15 cellular contexts compared by ENCODE assay signal in the genomic region with DNA sequence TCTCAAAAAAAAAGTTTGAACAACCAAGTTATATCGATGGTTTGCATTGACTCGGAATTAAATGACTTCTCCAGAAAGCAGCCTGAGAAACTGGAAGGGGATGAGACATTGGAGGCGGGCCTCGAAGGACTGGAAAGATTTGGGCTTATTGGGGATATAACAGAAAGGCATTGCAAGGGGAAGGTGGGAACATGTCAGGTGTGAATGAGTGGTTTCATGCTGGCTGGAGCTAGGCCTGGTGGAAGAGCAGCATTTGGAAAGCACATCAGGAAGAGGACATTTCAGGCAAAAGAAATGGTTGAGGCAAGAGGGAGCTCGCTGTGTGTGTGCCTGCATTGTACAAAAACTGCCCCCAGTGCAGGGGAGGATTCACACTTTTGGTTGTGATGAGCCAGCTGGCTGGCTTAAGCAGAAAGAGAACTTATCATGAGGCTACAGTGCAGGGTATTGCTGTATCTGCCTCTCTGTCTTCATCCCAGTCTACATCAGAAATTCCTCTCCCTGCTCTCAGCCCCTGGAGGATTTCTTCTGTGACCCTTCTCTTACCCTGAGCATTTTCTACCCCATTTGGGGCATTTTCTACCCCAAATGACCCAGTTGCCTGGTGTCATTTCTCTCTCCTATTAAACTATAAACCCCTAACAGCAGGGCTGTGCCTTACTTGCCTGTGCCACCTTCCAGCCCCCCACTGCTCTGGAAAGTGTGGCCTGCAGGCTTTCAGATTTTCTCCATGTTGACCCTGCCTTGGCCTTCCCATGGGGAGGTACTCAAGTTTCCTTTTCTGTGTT.
DNase-seq lines count a peak whose midpoint lies in the region; ATAC-seq, FAIRE-seq and TF ChIP-seq lines count a peak whose summit lies in the region.
"Had no signal": no experiment of that assay in that cellular context is flagged by ENCODE, and none has a peak within 500 bp of the region (broad histone marks: within the 10 kb centered on the region; RNA-seq: fewer than 3 reads in every experiment).

No MANE protein-coding gene starts in this region.

- H3K4me3 ChIP-seq in H1 (ENCODE audit: extremely low read depth in 1 of 4, insufficient read depth in 2 of 4, low read depth in 3 of 4, low read length in 4 of 4): no peak overlapping the region
- no peak overlapping the region for H3K4me3 ChIP-seq in mesodermal cell (ENCODE audit: extremely low read depth, insufficient read depth, low read length, poor library complexity, severe bottlenecking)
- H3K4me3 ChIP-seq in smooth muscle cell: no peak overlapping the region

- DNase-seq in HTR-8/SVneo (ENCODE audit: insufficient read length, low spot score) (no peak), H1 (ENCODE audit: low read depth in 1 of 2, low spot score in 2 of 2) (no peak), smooth muscle cell (lab: John Stamatoyannopoulos, UW; ENCODE audit: unreplicated experiment) (no peak), C1 segment of cervical spinal cord (lab: John Stamatoyannopoulos, UW) (no peak)
- no peak for DNase-seq in activated T-cell treated with anti-CD3 and anti-CD28 coated beads, Interleukin-2, amount 50 U/mL, for 4 hours
- DNase-seq: activated CD4-positive, alpha-beta T cell treated with anti-CD3 and anti-CD28 coated beads, Interleukin-2, amount 10 ng/mL, durations not matched to agents 24 days and 14 days; NCI-H526 had no signal

- H2BK15ac ChIP-seq in H1 (ENCODE audit: low read length): no peak overlapping the region

- no peak overlapping the region for H2BK12ac ChIP-seq in H1 (ENCODE audit: low read depth, low read length)

- H3K4me2 ChIP-seq in H1 (ENCODE audit: insufficient read depth in 1 of 2, low read depth in 2 of 2, low read length in 2 of 2) (no peak overlapping the region), smooth muscle cell (peak overlapping the region; percentile 18)

- POLR2A ChIA-PET in H1 (lab: Charles Lee; ENCODE audit: partially characterized antibody): interaction anchor here (1.4 kb wide), 1 partner anchor 8 kb away, joined by 3 read pairs; no protein-coding TSS in a partner anchor

- no peaks in the 10 kb centered on the region for H3K27me3 Mint-ChIP-seq in activated T-cell treated with anti-CD3 and anti-CD28 coated beads, Interleukin-2, amount 50 U/mL, for 4 hours (ENCODE audit: low read depth)
- H3K27me3 Mint-ChIP-seq: activated CD4-positive, alpha-beta T cell treated with anti-CD3 and anti-CD28 coated beads, Interleukin-2, amount 10 ng/mL, durations not matched to agents 24 days and 14 days had no signal

- ATAC-seq in GM21360 (IDR thresholded peaks at IDR 0.05; ENCODE audit: unreplicated experiment): no peak
- ATAC-seq in HG03565 (IDR thresholded peaks at IDR 0.05; ENCODE audit: unreplicated experiment): no peak
- ATAC-seq in activated T-cell treated with anti-CD3 and anti-CD28 coated beads, Interleukin-2, amount 50 U/mL, for 4 hours: no peak
- ATAC-seq: activated T-helper 17 cell treated with anti-CD3 and anti-CD28 coated beads, Interleukin-2, amount 50 U/mL, for 72 hours had no signal

- no peak for TF ChIP-seq POLR2A in H1 (IDR thresholded peaks at IDR 0.05; ENCODE audit: control extremely low read depth in 1 of 2, low read depth in 2 of 2, low read length in 2 of 2)

- peaks cover 4% of the 10 kb centered on the region for H3K9me3 Mint-ChIP-seq in activated T-cell treated with anti-CD3 and anti-CD28 coated beads, Interleukin-2, amount 50 U/mL, for 4 hours
- H3K9me3 Mint-ChIP-seq: activated CD4-positive, alpha-beta T cell treated with anti-CD3 and anti-CD28 coated beads, Interleukin-2, amount 10 ng/mL, durations not matched to agents 24 days and 14 days; activated T-helper 17 cell treated with anti-CD3 and anti-CD28 coated beads, Interleukin-2, amount 50 U/mL, for 72 hours had no signal

- no peak overlapping the region for H4K5ac ChIP-seq in H1 (ENCODE audit: insufficient read length, low read depth, low read length)

- WGBS in H1 (ENCODE audit: extremely low coverage in 1 of 2, insufficient coverage in 1 of 2, insufficient read length in 1 of 2, insufficient replicate concordance in 2 of 2, low coverage in 1 of 2, low lambda C conversion rate in 2 of 2, missing lambda C conversion rate in 1 of 2), 2 experiments: 100% methylated on average over 5 of the region's 5 CpGs; no CpG with 5 or more reads in 1 of the 2 experiments
- 93 to 98% methylated on average over 5 of the region's 5 CpGs for WGBS in mesodermal cell (ENCODE audit: insufficient coverage in 2 of 2), 2 experiments
- WGBS in smooth muscle cell (ENCODE audit: low lambda C conversion rate): 87% methylated on average over 5 of the region's 5 CpGs

- no peak for TF ChIP-seq EP300 in H1 (IDR thresholded peaks at IDR 0.05; ENCODE audit: borderline replicate concordance in 1 of 2, low read depth in 2 of 2, low read length in 2 of 2)

- no peaks in the 10 kb centered on the region; the same call in 1 of the 2 replicates for H3K23me2 ChIP-seq in H1 (ENCODE audit: low read depth, low read length)

- no peak overlapping the region for H3K56ac ChIP-seq in H1 (replicated peaks; ENCODE audit: insufficient read length, low read depth, low read length)

- H3K9me3 ChIP-seq in H1 (ENCODE audit: insufficient read depth in 2 of 2, low read depth in 1 of 2, low read length in 1 of 2) (0 out of 4 replicates have a peak, but pooled peaks cover 3% of the 10 kb centered on the region in 2 experiments), mesodermal cell (ENCODE audit: control insufficient read depth, low read length) (no peaks in the 10 kb centered on the region), smooth muscle cell (replicated peaks; ENCODE audit: low read depth) (no peaks in the 10 kb centered on the region)

- H4K91ac ChIP-seq in H1 (replicated peaks; ENCODE audit: insufficient read length, low read length): no peak overlapping the region

- H3K36me3 Mint-ChIP-seq in activated T-cell treated with anti-CD3 and anti-CD28 coated beads, Interleukin-2, amount 50 U/mL, for 4 hours (ENCODE audit: insufficient read depth): peaks cover 5% of the 10 kb centered on the region

- H4K8ac ChIP-seq in H1 (ENCODE audit: extremely low read depth, insufficient read depth, low read length): 0 out of 2 replicates have a peak overlapping the region, but pooled peaks have one; percentile 31

- H2BK5ac ChIP-seq in H1 (ENCODE audit: low read depth, low read length): no peak overlapping the region

- H3K4me1 Mint-ChIP-seq in activated T-cell treated with anti-CD3 and anti-CD28 coated beads, Interleukin-2, amount 50 U/mL, for 4 hours (ENCODE audit: low read depth): no peaks in the 10 kb centered on the region
- H3K4me1 Mint-ChIP-seq: activated CD4-positive, alpha-beta T cell treated with anti-CD3 and anti-CD28 coated beads, Interleukin-2, amount 10 ng/mL, durations not matched to agents 24 days and 14 days; activated T-helper 17 cell treated with anti-CD3 and anti-CD28 coated beads, Interleukin-2, amount 50 U/mL, for 72 hours; B cell had no signal

- H3K27ac ChIP-seq in H1 (ENCODE audit: low read depth, low read length): no peak overlapping the region
- H3K27ac ChIP-seq in mesodermal cell (ENCODE audit: low read depth, low read length, severe bottlenecking): peak overlapping the region; percentile 81
- peak overlapping the region; percentile 30 for H3K27ac ChIP-seq in smooth muscle cell (ENCODE audit: low read depth)

- H3K4ac ChIP-seq in H1 (replicated peaks; ENCODE audit: insufficient read length, low read depth, low read length): no peak overlapping the region

- H2BK120ac ChIP-seq in H1 (replicated peaks; ENCODE audit: low read depth, low read length): no peak overlapping the region

- no peaks in the 10 kb centered on the region for H3K79me2 ChIP-seq in H1 (ENCODE audit: control insufficient read depth in 1 of 2, insufficient read depth in 2 of 2, low read length in 2 of 2)
- no peaks in the 10 kb centered on the region for H3K79me2 ChIP-seq in smooth muscle cell (ENCODE audit: low read depth)

- TF ChIP-seq CTCF in H1 (IDR thresholded peaks at IDR 0.05; ENCODE audit: control extremely low read depth in 1 of 3, insufficient read depth in 1 of 3, low read depth in 1 of 3, low read length in 3 of 3): no peak
- no peak for TF ChIP-seq CTCF in smooth muscle cell (IDR thresholded peaks at IDR 0.05; ENCODE audit: borderline replicate concordance, insufficient read depth, poor library complexity, severe bottlenecking)

- H3K4me3 Mint-ChIP-seq in activated T-cell treated with anti-CD3 and anti-CD28 coated beads, Interleukin-2, amount 50 U/mL, for 4 hours: no peak overlapping the region
- H3K4me3 Mint-ChIP-seq: activated CD4-positive, alpha-beta T cell treated with anti-CD3 and anti-CD28 coated beads, Interleukin-2, amount 10 ng/mL, durations not matched to agents 24 days and 14 days; activated T-helper 17 cell treated with anti-CD3 and anti-CD28 coated beads, Interleukin-2, amount 50 U/mL, for 72 hours; B cell; neural crest cell had no signal

- 0 out of 2 replicates have a peak overlapping the region, but pooled peaks have one; percentile 32 for H2BK20ac ChIP-seq in H1 (ENCODE audit: low read length)

- H3K23ac ChIP-seq in H1 (ENCODE audit: insufficient read length): no peak overlapping the region

- peaks cover 0 to 2% (median 0%) of the 10 kb centered on the region in 4 experiments; a peak in 1 of 7 replicates for H3K27me3 ChIP-seq in H1 (replicated peaks in 1 of 4; ENCODE audit: control insufficient read depth in 3 of 4, extremely low read depth in 1 of 4, insufficient read depth in 3 of 4, low read length in 3 of 4)
- no peaks in the 10 kb centered on the region for H3K27me3 ChIP-seq in smooth muscle cell (ENCODE audit: low read depth)

- peak; percentile 40 for FAIRE-seq in HTR-8/SVneo (lab: Jason Lieb, UNC)
- FAIRE-seq in H1 (lab: Jason Lieb, UNC): no peak
- FAIRE-seq: keratinocyte, urothelium cell line had no signal

- TF ChIP-seq RAD21 in H1 (IDR thresholded peaks at IDR 0.05 in 1 of 2, conservative IDR thresholded peaks at IDR 0.05 in 1 of 2; ENCODE audit: low read depth in 2 of 2, low read length in 2 of 2): no peak

- H2AK5ac ChIP-seq in H1 (ENCODE audit: low read depth, low read length): no peak overlapping the region

- H3K36me3 ChIP-seq in H1 (ENCODE audit: control insufficient read depth in 2 of 4, insufficient read depth in 4 of 4, low read length in 3 of 4) (no peaks in the 10 kb centered on the region), mesodermal cell (ENCODE audit: control insufficient read depth, insufficient read depth, low read length) (no peaks in the 10 kb centered on the region), smooth muscle cell (ENCODE audit: low read depth) (no peaks in the 10 kb centered on the region)

- H3K9ac ChIP-seq in H1 (replicated peaks in 1 of 4; ENCODE audit: extremely low read depth in 1 of 4, low read depth in 3 of 4, low read length in 3 of 4) (no peak overlapping the region), smooth muscle cell (ENCODE audit: low read depth) (no peak overlapping the region)

- no peaks in the 10 kb centered on the region for H3K79me1 ChIP-seq in H1 (ENCODE audit: low read depth, low read length)

- H2AFZ ChIP-seq in H1 (ENCODE audit: low read length) (no peak overlapping the region), smooth muscle cell (ENCODE audit: low read depth) (no peak overlapping the region)

- H4K20me1 ChIP-seq in H1 (replicated peaks in 1 of 2; ENCODE audit: control insufficient read depth in 1 of 2, insufficient read depth in 2 of 2, low read length in 2 of 2) (no peaks in the 10 kb centered on the region), smooth muscle cell (ENCODE audit: low read depth) (no peaks in the 10 kb centered on the region)

- H3K18ac ChIP-seq in H1 (ENCODE audit: extremely low read depth, low read length): no peak overlapping the region

- no peak overlapping the region for H3K14ac ChIP-seq in H1 (ENCODE audit: insufficient read length)

- CTCF ChIA-PET in H1 (lab: Charles Lee; ENCODE audit: partially characterized antibody): interaction anchor here (0.5 to 1.4 kb wide), 5 partner anchors 18 to 396 kb away, joined by 3 to 4 read pairs (median 3); no protein-coding TSS in a partner anchor

- H3F3A ChIP-seq in smooth muscle cell (ENCODE audit: low read depth): peaks cover 8% of the 10 kb centered on the region

- H3K4me1 ChIP-seq in H1 (replicated peaks in 1 of 4; ENCODE audit: control insufficient read depth in 3 of 4, insufficient read depth in 4 of 4, low read length in 3 of 4): peaks cover 0 to 8% (median 3%) of the 10 kb centered on the region in 4 experiments; a peak in 3 of 7 replicates
- peaks cover 28% of the 10 kb centered on the region for H3K4me1 ChIP-seq in mesodermal cell (ENCODE audit: control insufficient read depth, insufficient read depth, low read length, poor library complexity, severe bottlenecking)
- peaks cover 8% of the 10 kb centered on the region for H3K4me1 ChIP-seq in smooth muscle cell (ENCODE audit: low read depth)
